ENCODE assay signal across 9 cellular contexts in genomic region chr11:119207607-119208006, GRCh38. TPM values are rescaled to one million over a fixed set of nuclear protein-coding genes. Genes with fewer than 3 reads are reported as not detected.
DNase-seq lines count a peak whose midpoint lies in the region; ATAC-seq and TF ChIP-seq lines count a peak whose summit lies in the region.
"Had no signal": no experiment of that assay in that cellular context is flagged by ENCODE, and none has a peak within 500 bp of the region (broad histone marks: within the 10 kb centered on the region; RNA-seq: fewer than 3 reads in every experiment).

No MANE protein-coding gene starts in this region.

- no peak overlapping the region for H2BK5ac ChIP-seq in neuronal stem cell (ENCODE audit: low read length)

- no peaks in the 10 kb centered on the region for H3K9me3 ChIP-seq in CD8-positive, alpha-beta T cell (ENCODE audit: low read length)
- H3K9me3 ChIP-seq in MM.1S (replicated peaks; ENCODE audit: insufficient read depth, low read length) (no peaks in the 10 kb centered on the region), ectodermal cell (ENCODE audit: control insufficient read depth, low read length) (no peaks in the 10 kb centered on the region), neural progenitor cell (ENCODE audit: low read depth) (no peaks in the 10 kb centered on the region), neuronal stem cell (replicated peaks in 1 of 2; ENCODE audit: control insufficient read depth in 2 of 2, insufficient read depth in 1 of 2, low read depth in 1 of 2, low read length in 2 of 2) (no peaks in the 10 kb centered on the region)

- CTCF ChIA-PET in CD8-positive, alpha-beta T cell (lab: Charles Lee): interaction anchor here (1.8 to 8.3 kb wide), 4 partner anchors 58 to 115 kb away, joined by 11 to 72 read pairs (median 52); no protein-coding TSS in a partner anchor

- peaks cover 7% of the 10 kb centered on the region for H3K36me3 Mint-ChIP-seq in CD8-positive, alpha-beta T cell
- peaks cover 1% of the 10 kb centered on the region for H3K36me3 Mint-ChIP-seq in neural progenitor cell

- no peak overlapping the region for H4K91ac ChIP-seq in neuronal stem cell (ENCODE audit: low read depth, low read length, poor library complexity)

- no peak overlapping the region for H3K27ac ChIP-seq in CD8-positive, alpha-beta T cell (ENCODE audit: low read depth, low read length)
- no peak overlapping the region for H3K27ac ChIP-seq in MM.1S (ENCODE audit: low read length)
- no peak overlapping the region for H3K27ac ChIP-seq in ectodermal cell (ENCODE audit: insufficient read depth, low read depth, low read length, poor library complexity, severe bottlenecking)
- H3K27ac ChIP-seq in neural progenitor cell: no peak overlapping the region
- H3K27ac ChIP-seq in neuronal stem cell (replicated peaks; ENCODE audit: low read length): no peak overlapping the region

- H3K4ac ChIP-seq in neuronal stem cell (ENCODE audit: low read length): no peak overlapping the region

- H3K14ac ChIP-seq in neuronal stem cell (ENCODE audit: low read length): no peak overlapping the region

- no peak overlapping the region for H2AFZ ChIP-seq in MM.1S (ENCODE audit: low read length)
- no peak overlapping the region for H2AFZ ChIP-seq in neural progenitor cell (replicated peaks)
- H2AFZ ChIP-seq in neuronal stem cell (ENCODE audit: low read length): no peak overlapping the region

- H2BK120ac ChIP-seq in neuronal stem cell (ENCODE audit: low read depth, low read length): no peak overlapping the region

- intact Hi-C loops in CD8-positive, alpha-beta T cell (cut with DNase I, micrococcal nuclease): loop anchor here (2.0 to 10.0 kb wide), 5 partner anchors 33 to 267 kb away; partner anchors contain the start of gene USP2 (in 1 of the 2)

- H3K4me3 Mint-ChIP-seq in CD8-positive, alpha-beta T cell: peak overlapping the region; percentile 97
- peak overlapping the region; percentile 98 for H3K4me3 Mint-ChIP-seq in neural progenitor cell

- H3K79me2 ChIP-seq in MM.1S (ENCODE audit: low read length) (peaks cover 59% of the 10 kb centered on the region), neural progenitor cell (ENCODE audit: low read depth) (peaks cover 59% of the 10 kb centered on the region)

- WGBS in ectodermal cell, 2 experiments: 50 to 61% methylated on average over 6 to 7 of the region's 7 CpGs
- WGBS in neuronal stem cell (ENCODE audit: extremely low coverage in 2 of 2, insufficient read length in 2 of 2, insufficient replicate concordance in 1 of 2), 2 donors: no CpG with 5 or more reads among the region's 7 CpGs

- H3K79me1 ChIP-seq in neuronal stem cell (ENCODE audit: low read depth, low read length): no peaks in the 10 kb centered on the region

- no peak overlapping the region for H2BK15ac ChIP-seq in neuronal stem cell (ENCODE audit: low read length)

- H3K27me3 Mint-ChIP-seq in CD8-positive, alpha-beta T cell (ENCODE audit: low read depth): no peaks in the 10 kb centered on the region
- H3K27me3 Mint-ChIP-seq in neural progenitor cell (ENCODE audit: insufficient read depth, low read depth): peaks cover 5% of the 10 kb centered on the region

- DNase-seq in CD8-positive, alpha-beta T cell: no peak
- DNase-seq in MM.1S: no peak
- DNase-seq in neural progenitor cell (ENCODE audit: low spot score): no peak
- DNase-seq in neuronal stem cell (ENCODE audit: low spot score): no peak
- DNase-seq in ecto neural progenitor cell (ENCODE audit: low spot score): no peak
- DNase-seq: NCI-H1694 treated with DMSO at 0.1 percent for 48 hours had no signal

- H3K27ac Mint-ChIP-seq in CD8-positive, alpha-beta T cell: peak overlapping the region; percentile 93
- no peak overlapping the region for H3K27ac Mint-ChIP-seq in neural progenitor cell

- H3K9me2 ChIP-seq in MM.1S (replicated peaks; ENCODE audit: insufficient read depth, low read length): no peaks in the 10 kb centered on the region

- H3K18ac ChIP-seq in neuronal stem cell (ENCODE audit: low read length): no peak overlapping the region

- H3K4me1 Mint-ChIP-seq in CD8-positive, alpha-beta T cell (ENCODE audit: low read depth): peaks cover 49% of the 10 kb centered on the region
- peaks cover 26% of the 10 kb centered on the region for H3K4me1 Mint-ChIP-seq in neural progenitor cell

- H3F3A ChIP-seq in MM.1S (ENCODE audit: insufficient read depth, low read length) (peaks cover 6% of the 10 kb centered on the region; the same call in 1 of the 2 replicates), neural progenitor cell (ENCODE audit: low read depth) (peaks cover 17% of the 10 kb centered on the region)

- H4K20me1 ChIP-seq in MM.1S (ENCODE audit: insufficient read depth, low read length): no peaks in the 10 kb centered on the region
- peaks cover 33% of the 10 kb centered on the region for H4K20me1 ChIP-seq in neural progenitor cell (ENCODE audit: low read depth)

- H3K4me3 ChIP-seq in CD8-positive, alpha-beta T cell (ENCODE audit: low read depth, low read length): peak overlapping the region; percentile 62
- H3K4me3 ChIP-seq in MM.1S (ENCODE audit: low read length) (peak overlapping the region; percentile 100), ectodermal cell (ENCODE audit: insufficient read depth, low read depth, low read length) (peak overlapping the region; percentile 97), neural progenitor cell (peak overlapping the region; percentile 99), neuronal stem cell (ENCODE audit: low read length in 2 of 2) (peak overlapping the region in 1 of 2 donors; percentile 85)

- no peaks in the 10 kb centered on the region for H3K27me3 ChIP-seq in CD8-positive, alpha-beta T cell (ENCODE audit: insufficient read depth, low read length)
- H3K27me3 ChIP-seq in MM.1S (replicated peaks; ENCODE audit: insufficient read depth, low read length): no peaks in the 10 kb centered on the region
- no peaks in the 10 kb centered on the region for H3K27me3 ChIP-seq in ectodermal cell (ENCODE audit: control insufficient read depth, insufficient read depth, low read length, poor library complexity, severe bottlenecking)
- no peaks in the 10 kb centered on the region for H3K27me3 ChIP-seq in neural progenitor cell
- no peaks in the 10 kb centered on the region for H3K27me3 ChIP-seq in neuronal stem cell (ENCODE audit: control insufficient read depth in 3 of 3, insufficient read depth in 3 of 3, low read depth in 1 of 3, low read length in 3 of 3)

- no peak for ATAC-seq in CD8-positive, alpha-beta T cell
- ATAC-seq in HG03469 (IDR thresholded peaks at IDR 0.05; ENCODE audit: unreplicated experiment) (no peak), HG03378 (IDR thresholded peaks at IDR 0.05; ENCODE audit: unreplicated experiment) (no peak)

- no peak overlapping the region for H4K8ac ChIP-seq in neuronal stem cell (ENCODE audit: low read depth, low read length)

- no peak for TF ChIP-seq CTCF in CD8-positive, alpha-beta T cell (IDR thresholded peaks at IDR 0.05)
- no peak for TF ChIP-seq CTCF in MM.1S (IDR thresholded peaks at IDR 0.05; ENCODE audit: low read length)
- no peak for TF ChIP-seq CTCF in neural progenitor cell (IDR thresholded peaks at IDR 0.05)

- H3K4me2 ChIP-seq in MM.1S (ENCODE audit: low read depth, low read length): peak overlapping the region; percentile 93
- H3K4me2 ChIP-seq in neural progenitor cell: peak overlapping the region; percentile 87
- no peak overlapping the region for H3K4me2 ChIP-seq in neuronal stem cell (ENCODE audit: insufficient read depth, low read length, poor library complexity, severe bottlenecking)

- POLR2A ChIA-PET in CD8-positive, alpha-beta T cell (lab: Charles Lee): interaction anchor here (0.5 to 2.4 kb wide), 7 partner anchors 10 to 189 kb away, joined by 3 to 9 read pairs (median 4); partner anchors contain the start of genes HYOU1, RPS25, TRAPPC4 and VPS11

- H3K9ac ChIP-seq in MM.1S (ENCODE audit: low read length): no peak overlapping the region
- no peak overlapping the region for H3K9ac ChIP-seq in neural progenitor cell
- no peak overlapping the region for H3K9ac ChIP-seq in neuronal stem cell (ENCODE audit: low read depth, low read length, poor library complexity)

- H3K4me1 ChIP-seq in CD8-positive, alpha-beta T cell (ENCODE audit: insufficient read depth, low read length): peaks cover 24% of the 10 kb centered on the region
- H3K4me1 ChIP-seq in MM.1S (ENCODE audit: low read length) (peaks cover 8% of the 10 kb centered on the region; the same call in 1 of the 2 replicates), ectodermal cell (ENCODE audit: control insufficient read depth, insufficient read depth, low read length) (no peaks in the 10 kb centered on the region), neural progenitor cell (peaks cover 12% of the 10 kb centered on the region), neuronal stem cell (ENCODE audit: control insufficient read depth in 2 of 2, insufficient read depth in 1 of 2, low read depth in 1 of 2, low read length in 2 of 2) (peaks cover 2 to 3% of the 10 kb centered on the region in 2 donors)

- H2AK5ac ChIP-seq in neuronal stem cell (ENCODE audit: low read depth, low read length): no peak overlapping the region

- H3K23ac ChIP-seq in neuronal stem cell (ENCODE audit: low read depth, low read length, poor library complexity): no peak overlapping the region

- H3K36me3 ChIP-seq in CD8-positive, alpha-beta T cell (ENCODE audit: insufficient read depth, low read length): no peaks in the 10 kb centered on the region
- no peaks in the 10 kb centered on the region for H3K36me3 ChIP-seq in MM.1S (replicated peaks; ENCODE audit: insufficient read depth, low read length)
- H3K36me3 ChIP-seq in ectodermal cell (ENCODE audit: control insufficient read depth, insufficient read depth, low read length): no peaks in the 10 kb centered on the region
- no peaks in the 10 kb centered on the region for H3K36me3 ChIP-seq in neural progenitor cell
- H3K36me3 ChIP-seq in neuronal stem cell (replicated peaks in 1 of 2; ENCODE audit: control insufficient read depth in 2 of 2, insufficient read depth in 2 of 2, low read length in 2 of 2): peaks cover 0 to 2% of the 10 kb centered on the region in 2 donors

- H2BK12ac ChIP-seq in neuronal stem cell (ENCODE audit: low read length): no peak overlapping the region

- H3K9me3 Mint-ChIP-seq in CD8-positive, alpha-beta T cell: no peaks in the 10 kb centered on the region
- H3K9me3 Mint-ChIP-seq in neural progenitor cell: no peaks in the 10 kb centered on the region

RNA-seq across cellular contexts. Expression of gene CBL, which starts 1.5 kb away (rescaled TPM):
- total RNA-seq in CD8-positive, alpha-beta T cell: 10 to 100 TPM; 13.5 to 13.8 TPM
- 19.8 TPM for polyA plus RNA-seq in ectodermal cell (2013, experiment 1 of 4)
- 21.9 TPM for polyA plus RNA-seq in ectodermal cell (2013, experiment 2 of 4)
- 15.5 TPM for polyA plus RNA-seq in ectodermal cell (2013, experiment 3 of 4)
- 16.5 TPM for polyA plus RNA-seq in ectodermal cell (2013, experiment 4 of 4)
- 20.7 and 20.8 TPM in 2 replicates for total RNA-seq in neural progenitor cell (ENCODE audit: low replicate concordance)
- 10.7 TPM for polyA plus RNA-seq in neuronal stem cell (2013, experiment 1 of 2)
- 11.0 TPM for polyA plus RNA-seq in neuronal stem cell (2013, experiment 2 of 2)

RNA-seq across cellular contexts. Expression of gene NHERF4, which starts 22.3 kb away (rescaled TPM):
- under 1 TPM; 0.22 to 0.50 TPM for total RNA-seq in CD8-positive, alpha-beta T cell
- polyA plus RNA-seq in ectodermal cell (2013, experiment 1 of 4): not detected
- polyA plus RNA-seq in ectodermal cell (2013, experiment 2 of 4): not detected
- not detected for polyA plus RNA-seq in ectodermal cell (2013, experiment 3 of 4)
- 0.08 TPM for polyA plus RNA-seq in ectodermal cell (2013, experiment 4 of 4)
- 0.12 TPM in 1 of 2 replicates, not detected in the other for total RNA-seq in neural progenitor cell (ENCODE audit: low replicate concordance)
- polyA plus RNA-seq in neuronal stem cell (2013, experiment 1 of 2): not detected
- 0.08 TPM for polyA plus RNA-seq in neuronal stem cell (2013, experiment 2 of 2)

RNA-seq across cellular contexts. Expression of gene NLRX1, which starts 39.1 kb away (rescaled TPM):
- total RNA-seq in CD8-positive, alpha-beta T cell: 1 to 10 TPM; 5.1 TPM
- 20.7 TPM for polyA plus RNA-seq in ectodermal cell (2013, experiment 1 of 4)
- 18.7 TPM for polyA plus RNA-seq in ectodermal cell (2013, experiment 2 of 4)
- 18.7 TPM for polyA plus RNA-seq in ectodermal cell (2013, experiment 3 of 4)
- polyA plus RNA-seq in ectodermal cell (2013, experiment 4 of 4): 20.8 TPM
- 10.2 and 34.8 TPM in 2 replicates for total RNA-seq in neural progenitor cell (ENCODE audit: low replicate concordance)
- polyA plus RNA-seq in neuronal stem cell (2013, experiment 1 of 2): 13.2 TPM
- 12.7 TPM for polyA plus RNA-seq in neuronal stem cell (2013, experiment 2 of 2)

RNA-seq across cellular contexts. Expression of gene ABCG4, which starts 58.8 kb away (rescaled TPM):
- total RNA-seq in CD8-positive, alpha-beta T cell: not detected
- 0.78 TPM for polyA plus RNA-seq in ectodermal cell (2013, experiment 1 of 4)
- polyA plus RNA-seq in ectodermal cell (2013, experiment 2 of 4): 1.3 TPM
- 1.1 TPM for polyA plus RNA-seq in ectodermal cell (2013, experiment 3 of 4)
- 1.5 TPM for polyA plus RNA-seq in ectodermal cell (2013, experiment 4 of 4)
- total RNA-seq in neural progenitor cell (ENCODE audit: low replicate concordance): 0.24 and 0.65 TPM in 2 replicates
- 0.31 TPM for polyA plus RNA-seq in neuronal stem cell (2013, experiment 1 of 2)
- 0.36 TPM for polyA plus RNA-seq in neuronal stem cell (2013, experiment 2 of 2)
